Comparison of ENCODE assay signal across 8 cellular contexts in genomic region chr7:98251844-98252639, GRCh38. TPM values are rescaled to one million over a fixed set of nuclear protein-coding genes. Genes with fewer than 3 reads are reported as not detected.
A peak's percentile ranks its signal among the peaks of the same experiment; 100 is the strongest.
DNase-seq lines count a peak whose midpoint lies in the region; ATAC-seq and TF ChIP-seq lines count a peak whose summit lies in the region.

Gene TECPR1, minus strand, starts transcription at chr7:98252232. Its CDS starts 6,086 bp downstream, at chr7:98246146.

- peak within 1 kb of the TSS; percentile 98 for H3K4me3 ChIP-seq in ectodermal cell (ENCODE audit: insufficient read depth, low read depth, low read length)
- peak within 1 kb of the TSS; percentile 91 for H3K4me3 ChIP-seq in lower lobe of right lung

- DNase-seq in CD4-positive, alpha-beta T cell = peak; percentile 68 to 84 (median 79)
- DNase-seq in HK-2 (ENCODE audit: unreplicated experiment) = peak; percentile 93
- peak; percentile 64 for DNase-seq in NCI-H82 treated with DMSO at 0.1 percent for 48 hours (lab: John Stamatoyannopoulos, UW; ENCODE audit: unreplicated experiment)
- peak; percentile 93 for DNase-seq in activated CD4-positive, alpha-beta memory T cell treated with anti-CD3 and anti-CD28 coated beads, Interleukin-2, amount 10 ng/mL, durations not matched to agents 7 days and 5 days
- peak; percentile 98 for DNase-seq in lower lobe of right lung
- DNase-seq in stimulated activated CD4-positive, alpha-beta T cell treated with anti-CD3 and anti-CD28 coated beads, TNF-alpha, amount 100 ng/mL, for 24 hours (ENCODE audit: low read depth in 3 of 3) = peak; percentile 65 to 88 (median 74)

- ATAC-seq in CD4-positive, alpha-beta T cell (ENCODE audit: poor library complexity) = peak; percentile 70
- ATAC-seq in GM19455 (IDR thresholded peaks at IDR 0.05; ENCODE audit: unreplicated experiment) (peak; percentile 97), lower lobe of right lung (peak; percentile 99)

- H3K4me1 ChIP-seq in ectodermal cell (ENCODE audit: control insufficient read depth, insufficient read depth, low read length) (peaks cover 5% of the 10 kb centered on the region), lower lobe of right lung (peaks cover 56% of the 10 kb centered on the region)

- 1% methylated on average over 81 of the region's 81 CpGs for WGBS in ectodermal cell, 2 experiments

- TF ChIP-seq CTCF in CD4-positive, alpha-beta T cell (IDR thresholded peaks at IDR 0.05) = no peak
- no peak for TF ChIP-seq CTCF in lower lobe of right lung (IDR thresholded peaks at IDR 0.05)

- peaks cover 68% of the 10 kb centered on the region for H3K36me3 Mint-ChIP-seq in CD4-positive, alpha-beta T cell (ENCODE audit: low read depth)
- H3K36me3 Mint-ChIP-seq in activated CD4-positive, alpha-beta memory T cell treated with anti-CD3 and anti-CD28 coated beads, Interleukin-2, amount 10 ng/mL, durations not matched to agents 7 days and 5 days (ENCODE audit: low read depth) = peaks cover 37% of the 10 kb centered on the region

- H3K4me1 Mint-ChIP-seq in CD4-positive, alpha-beta T cell (ENCODE audit: low read depth) = peaks cover 71% of the 10 kb centered on the region
- peaks cover 65% of the 10 kb centered on the region for H3K4me1 Mint-ChIP-seq in activated CD4-positive, alpha-beta memory T cell treated with anti-CD3 and anti-CD28 coated beads, Interleukin-2, amount 10 ng/mL, durations not matched to agents 7 days and 5 days

- H3K27ac Mint-ChIP-seq in CD4-positive, alpha-beta T cell = peak within 1 kb of the TSS; percentile 98
- peak within 1 kb of the TSS; percentile 99 for H3K27ac Mint-ChIP-seq in activated CD4-positive, alpha-beta memory T cell treated with anti-CD3 and anti-CD28 coated beads, Interleukin-2, amount 10 ng/mL, durations not matched to agents 7 days and 5 days

- CTCF ChIA-PET in CD4-positive, alpha-beta T cell (lab: Charles Lee) = no interaction called here
- CTCF ChIA-PET in activated CD4-positive, alpha-beta memory T cell treated with anti-CD3 and anti-CD28 coated beads, Interleukin-2, amount 10 ng/mL, durations not matched to agents 7 days and 5 days (lab: Charles Lee) = interaction anchor here (1.3 to 2.2 kb wide), 2 partner anchors 14 to 50 kb away, joined by 3 to 9 read pairs; no protein-coding TSS in a partner anchor

- peak within 1 kb of the TSS; percentile 94 for H3K4me3 Mint-ChIP-seq in CD4-positive, alpha-beta T cell
- H3K4me3 Mint-ChIP-seq in activated CD4-positive, alpha-beta memory T cell treated with anti-CD3 and anti-CD28 coated beads, Interleukin-2, amount 10 ng/mL, durations not matched to agents 7 days and 5 days = peak within 1 kb of the TSS; percentile 95

- no peaks in the 10 kb centered on the region for H3K36me3 ChIP-seq in ectodermal cell (ENCODE audit: control insufficient read depth, insufficient read depth, low read length)
- peaks cover 8% of the 10 kb centered on the region for H3K36me3 ChIP-seq in lower lobe of right lung

- no peaks in the 10 kb centered on the region for H3K27me3 Mint-ChIP-seq in CD4-positive, alpha-beta T cell
- no peaks in the 10 kb centered on the region for H3K27me3 Mint-ChIP-seq in activated CD4-positive, alpha-beta memory T cell treated with anti-CD3 and anti-CD28 coated beads, Interleukin-2, amount 10 ng/mL, durations not matched to agents 7 days and 5 days

- no peaks in the 10 kb centered on the region for H3K9me3 Mint-ChIP-seq in CD4-positive, alpha-beta T cell
- no peaks in the 10 kb centered on the region for H3K9me3 Mint-ChIP-seq in activated CD4-positive, alpha-beta memory T cell treated with anti-CD3 and anti-CD28 coated beads, Interleukin-2, amount 10 ng/mL, durations not matched to agents 7 days and 5 days

- intact Hi-C loops in CD4-positive, alpha-beta T cell (cut with DNase I, micrococcal nuclease) = loop anchor here (1.0 to 10.0 kb wide), 8 partner anchors 28 to 1137 kb away; partner anchors contain the start of genes BHLHA15 (in 1 of the 2), BRI3 (in 1 of the 2), LMTK2 (in 1 of the 2) and SDHAF3 (in 1 of the 2)
- intact Hi-C loops in lower lobe of right lung (cut with DNase I) = no loop called here

- peak within 1 kb of the TSS; percentile 85 for H3K27ac ChIP-seq in CD4-positive, alpha-beta T cell (ENCODE audit: low read depth, low read length)
- H3K27ac ChIP-seq in ectodermal cell (ENCODE audit: insufficient read depth, low read depth, low read length, poor library complexity, severe bottlenecking) (no peak within 1 kb of the TSS), lower lobe of right lung (peak within 1 kb of the TSS; percentile 89)

- no peaks in the 10 kb centered on the region for H3K9me3 ChIP-seq in CD4-positive, alpha-beta T cell (ENCODE audit: control insufficient read depth, low read length)
- H3K9me3 ChIP-seq in ectodermal cell (ENCODE audit: control insufficient read depth, low read length) (no peaks in the 10 kb centered on the region), lower lobe of right lung (no peaks in the 10 kb centered on the region)

- POLR2A ChIA-PET in CD4-positive, alpha-beta T cell (lab: Charles Lee) = interaction anchor here (0.6 to 5.0 kb wide), 14 partner anchors 15 to 1307 kb away, joined by 3 to 65 read pairs (median 6); partner anchors contain the start of genes BHLHA15, BRI3, SDHAF3 and TRRAP
- POLR2A ChIA-PET in activated CD4-positive, alpha-beta memory T cell treated with anti-CD3 and anti-CD28 coated beads, Interleukin-2, amount 10 ng/mL, durations not matched to agents 7 days and 5 days (lab: Charles Lee) = interaction anchor here (1.4 to 3.1 kb wide), 8 partner anchors 8 to 626 kb away, joined by 3 to 33 read pairs (median 6); partner anchors contain the start of gene TRRAP

- H3K27me3 ChIP-seq in CD4-positive, alpha-beta T cell (ENCODE audit: control insufficient read depth, insufficient read depth, low read length) = no peaks in the 10 kb centered on the region
- no peaks in the 10 kb centered on the region for H3K27me3 ChIP-seq in ectodermal cell (ENCODE audit: control insufficient read depth, insufficient read depth, low read length, poor library complexity, severe bottlenecking)
- no peaks in the 10 kb centered on the region for H3K27me3 ChIP-seq in lower lobe of right lung (ENCODE audit: low read depth)

RNA-seq across cellular contexts. Expression of gene TECPR1, which starts in this region (rescaled TPM):
- 10 to 100 TPM; 85.9 to 90.4 TPM for total RNA-seq in CD4-positive, alpha-beta T cell
- 10 to 100 TPM; 63.9 to 69.4 TPM for total RNA-seq in activated CD4-positive, alpha-beta memory T cell treated with anti-CD3 and anti-CD28 coated beads, Interleukin-2, amount 10 ng/mL, durations not matched to agents 7 days and 5 days
- 26.2 TPM for polyA plus RNA-seq in ectodermal cell (2013, experiment 1 of 4)
- polyA plus RNA-seq in ectodermal cell (2013, experiment 2 of 4) = 28.6 TPM
- polyA plus RNA-seq in ectodermal cell (2013, experiment 3 of 4) = 16.0 TPM
- polyA plus RNA-seq in ectodermal cell (2013, experiment 4 of 4) = 24.5 TPM
- 50.1 TPM for total RNA-seq in lower lobe of right lung
